Comparison of ENCODE assay signal across 10 cellular contexts in genomic region chr6:52498538-52499017, GRCh38.
DNase-seq lines count a peak whose midpoint lies in the region; ATAC-seq, FAIRE-seq and TF ChIP-seq lines count a peak whose summit lies in the region.
"Had no signal": no experiment of that assay in that cellular context is flagged by ENCODE, and none has a peak within 500 bp of the region (broad histone marks: within the 10 kb centered on the region; RNA-seq: fewer than 3 reads in every experiment).

No MANE protein-coding gene starts in this region.

- DNase-seq in GM12865 (ENCODE audit: low read depth) (peak; percentile 89), left colon (no peak), A172 (ENCODE audit: low spot score) (no peak), H54 (ENCODE audit: insufficient read length, low spot score) (no peak)
- no peak for DNase-seq in effector memory CD4-positive, alpha-beta T cell
- no peak for DNase-seq in activated T-cell treated with anti-CD3 and anti-CD28 coated beads, Interleukin-2, amount 50 U/mL, for 1 hour
- DNase-seq: head of caudate nucleus, NCI-H187 treated with DMSO at 0.1 percent for 48 hours had no signal

- FAIRE-seq in H54 (lab: Jason Lieb, UNC) = no peak

- H3K9me3 ChIP-seq in effector memory CD4-positive, alpha-beta T cell (ENCODE audit: control insufficient read depth, low read length) = no peaks in the 10 kb centered on the region

- intact Hi-C loops in left colon (cut with DNase I, micrococcal nuclease) = no loop called here

- H3K36me3 ChIP-seq in effector memory CD4-positive, alpha-beta T cell (ENCODE audit: control insufficient read depth, insufficient read depth, low read length) = peaks cover 14% of the 10 kb centered on the region

- TF ChIP-seq CTCF in GM12865 (IDR thresholded peaks at IDR 0.05; ENCODE audit: insufficient read depth, low read depth, low read length, missing control alignments) = no peak

- no peak for TF ChIP-seq POLR2A in H54 (IDR thresholded peaks at IDR 0.05; ENCODE audit: low read depth, low read length)

- no peaks in the 10 kb centered on the region for H3K27me3 ChIP-seq in effector memory CD4-positive, alpha-beta T cell (replicated peaks; ENCODE audit: control insufficient read depth, insufficient read depth, low read length, poor library complexity, severe bottlenecking)

- H3K27ac ChIP-seq in effector memory CD4-positive, alpha-beta T cell (ENCODE audit: insufficient read depth, low read length, poor library complexity, severe bottlenecking) = no peak overlapping the region

- peak overlapping the region; percentile 58 for H3K4me3 ChIP-seq in GM12865 (ENCODE audit: low read depth, low read length)
- no peak overlapping the region for H3K4me3 ChIP-seq in effector memory CD4-positive, alpha-beta T cell (ENCODE audit: insufficient read depth, low read depth, low read length, poor library complexity, severe bottlenecking)

- ATAC-seq in GM21515 (IDR thresholded peaks at IDR 0.05; ENCODE audit: unreplicated experiment) = peak; percentile 54
- ATAC-seq in HG03460 (IDR thresholded peaks at IDR 0.05; ENCODE audit: unreplicated experiment) = peak; percentile 47
- peak; percentile 23 for ATAC-seq in left colon

- H3K4me1 ChIP-seq in effector memory CD4-positive, alpha-beta T cell (ENCODE audit: control insufficient read depth, insufficient read depth, low read length, poor library complexity, severe bottlenecking) = no peaks in the 10 kb centered on the region
